Comparison of ENCODE assay signal across 3 cellular contexts in the genomic region with DNA sequence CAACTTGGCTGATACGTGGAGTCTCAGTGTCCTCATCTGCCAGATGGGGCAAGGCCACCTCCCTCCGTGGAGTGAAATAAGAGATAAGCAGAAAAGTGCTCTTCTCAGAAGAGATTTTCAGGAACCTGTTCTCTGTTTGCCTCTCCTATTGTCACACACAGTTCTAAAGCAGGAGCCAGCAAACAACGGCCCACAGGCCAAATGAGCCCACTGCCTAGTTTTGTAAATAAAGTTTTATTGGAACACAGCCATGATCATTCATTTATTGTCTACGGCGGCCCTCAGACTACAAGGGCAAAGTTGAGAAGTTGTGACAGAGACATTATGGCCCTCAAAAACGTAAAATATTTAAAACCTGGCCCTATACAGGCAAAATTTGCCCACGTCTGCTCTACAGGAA.
TF ChIP-seq lines count a peak whose summit lies in the region.

No MANE protein-coding gene starts in this region.

TF ChIP-seq in HepG2, 621 proteins besides CTCF, POLR2A, EP300 and RAD21:
- TF ChIP-seq, protein P1, sequence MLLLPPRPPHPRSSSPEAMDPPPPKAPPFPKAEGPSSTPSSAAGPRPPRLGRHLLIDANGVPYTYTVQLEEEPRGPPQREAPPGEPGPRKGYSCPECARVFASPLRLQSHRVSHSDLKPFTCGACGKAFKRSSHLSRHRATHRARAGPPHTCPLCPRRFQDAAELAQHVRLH (CRISPR knock-in tag; IDR thresholded peaks at IDR 0.05; ENCODE audit: borderline replicate concordance, low read depth): no peak
- TF ChIP-seq ZNF7 (CRISPR knock-in tag; IDR thresholded peaks at IDR 0.05) (no peak), U2AF1 (optimal IDR thresholded peaks at IDR 0.05; ENCODE audit: low read depth, low read length) (no peak), ZSCAN25 (CRISPR knock-in tag; IDR thresholded peaks at IDR 0.05) (no peak)
- TF ChIP-seq, protein P2, sequence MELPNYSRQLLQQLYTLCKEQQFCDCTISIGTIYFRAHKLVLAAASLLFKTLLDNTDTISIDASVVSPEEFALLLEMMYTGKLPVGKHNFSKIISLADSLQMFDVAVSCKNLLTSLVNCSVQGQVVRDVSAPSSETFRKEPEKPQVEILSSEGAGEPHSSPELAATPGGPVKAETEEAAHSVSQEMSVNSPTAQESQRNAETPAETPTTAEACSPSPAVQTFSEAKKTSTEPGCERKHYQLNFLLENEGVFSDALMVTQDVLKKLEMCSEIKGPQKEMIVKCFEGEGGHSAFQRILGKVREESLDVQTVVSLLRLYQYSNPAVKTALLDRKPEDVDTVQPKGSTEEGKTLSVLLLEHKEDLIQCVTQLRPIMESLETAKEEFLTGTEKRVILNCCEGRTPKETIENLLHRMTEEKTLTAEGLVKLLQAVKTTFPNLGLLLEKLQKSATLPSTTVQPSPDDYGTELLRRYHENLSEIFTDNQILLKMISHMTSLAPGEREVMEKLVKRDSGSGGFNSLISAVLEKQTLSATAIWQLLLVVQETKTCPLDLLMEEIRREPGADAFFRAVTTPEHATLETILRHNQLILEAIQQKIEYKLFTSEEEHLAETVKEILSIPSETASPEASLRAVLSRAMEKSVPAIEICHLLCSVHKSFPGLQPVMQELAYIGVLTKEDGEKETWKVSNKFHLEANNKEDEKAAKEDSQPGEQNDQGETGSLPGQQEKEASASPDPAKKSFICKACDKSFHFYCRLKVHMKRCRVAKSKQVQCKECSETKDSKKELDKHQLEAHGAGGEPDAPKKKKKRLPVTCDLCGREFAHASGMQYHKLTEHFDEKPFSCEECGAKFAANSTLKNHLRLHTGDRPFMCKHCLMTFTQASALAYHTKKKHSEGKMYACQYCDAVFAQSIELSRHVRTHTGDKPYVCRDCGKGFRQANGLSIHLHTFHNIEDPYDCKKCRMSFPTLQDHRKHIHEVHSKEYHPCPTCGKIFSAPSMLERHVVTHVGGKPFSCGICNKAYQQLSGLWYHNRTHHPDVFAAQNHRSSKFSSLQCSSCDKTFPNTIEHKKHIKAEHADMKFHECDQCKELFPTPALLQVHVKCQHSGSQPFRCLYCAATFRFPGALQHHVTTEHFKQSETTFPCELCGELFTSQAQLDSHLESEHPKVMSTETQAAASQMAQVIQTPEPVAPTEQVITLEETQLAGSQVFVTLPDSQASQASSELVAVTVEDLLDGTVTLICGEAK (IDR thresholded peaks at IDR 0.05): no peak
- TF ChIP-seq, protein P2 (CRISPR knock-in tag; IDR thresholded peaks at IDR 0.05): peak; percentile 59; the same call in 1 of the 2 replicates
TF ChIP-seq in HepG2: peak in this region for 1.

TF ChIP-seq in K562, 482 proteins besides CTCF, POLR2A, EP300 and RAD21 (continues in another document):
- TF ChIP-seq, protein P3, sequence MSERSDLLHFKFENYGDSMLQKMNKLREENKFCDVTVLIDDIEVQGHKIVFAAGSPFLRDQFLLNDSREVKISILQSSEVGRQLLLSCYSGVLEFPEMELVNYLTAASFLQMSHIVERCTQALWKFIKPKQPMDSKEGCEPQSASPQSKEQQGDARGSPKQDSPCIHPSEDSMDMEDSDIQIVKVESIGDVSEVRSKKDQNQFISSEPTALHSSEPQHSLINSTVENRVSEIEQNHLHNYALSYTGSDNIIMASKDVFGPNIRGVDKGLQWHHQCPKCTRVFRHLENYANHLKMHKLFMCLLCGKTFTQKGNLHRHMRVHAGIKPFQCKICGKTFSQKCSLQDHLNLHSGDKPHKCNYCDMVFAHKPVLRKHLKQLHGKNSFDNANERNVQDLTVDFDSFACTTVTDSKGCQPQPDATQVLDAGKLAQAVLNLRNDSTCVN (CRISPR knock-in tag; IDR thresholded peaks at IDR 0.05): no peak
- TF ChIP-seq ATF1 (CRISPR knock-in tag; IDR thresholded peaks at IDR 0.05) (no peak), ATF1 (tag; IDR thresholded peaks at IDR 0.05) (no peak), NRF1 (conservative IDR thresholded peaks at IDR 0.05 in 1 of 2, IDR thresholded peaks at IDR 0.05 in 1 of 2) (no peak), C11orf30 (IDR thresholded peaks at IDR 0.05; ENCODE audit: low read depth) (no peak)

TF ChIP-seq in H1, 55 proteins besides CTCF, POLR2A, EP300 and RAD21:
- TF ChIP-seq YY1 (IDR thresholded peaks at IDR 0.05; ENCODE audit: low read depth, low read length): no peak
